ENCODE assay signal across 8 cellular contexts in the genomic region with DNA sequence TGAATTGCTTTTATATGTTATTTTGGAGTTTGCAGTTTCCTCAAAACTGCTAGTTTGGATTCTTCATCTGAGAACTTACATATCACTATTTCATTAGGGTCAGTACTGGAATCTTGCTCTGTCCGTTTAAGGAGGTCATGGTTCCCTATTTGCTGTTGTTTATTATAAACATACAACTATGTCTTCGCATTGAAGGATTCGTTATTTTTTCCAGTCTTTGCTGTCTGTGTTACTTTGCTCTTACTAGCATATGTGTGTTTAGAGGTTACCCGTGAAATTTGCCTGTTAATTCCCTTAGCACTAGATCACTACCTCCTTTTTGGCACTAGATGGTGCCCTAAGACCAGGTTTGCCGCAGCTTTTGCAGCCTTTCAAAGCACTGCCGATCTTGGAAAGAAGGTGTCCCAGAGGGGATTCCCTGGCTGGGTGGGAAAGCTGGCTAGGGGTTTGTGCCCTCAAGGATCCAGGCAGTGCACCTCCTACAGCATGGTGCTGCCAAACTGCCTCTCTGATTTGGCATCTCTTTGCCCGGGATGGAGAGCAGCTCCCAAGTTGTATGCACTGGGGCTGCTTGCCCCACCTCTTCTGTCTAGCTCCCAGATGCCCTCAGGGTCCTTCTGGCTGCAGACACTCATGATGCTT.
DNase-seq lines count a peak whose midpoint lies in the region; ATAC-seq and TF ChIP-seq lines count a peak whose summit lies in the region.

No MANE protein-coding gene starts in this region.

- 12% methylated on average over 7 of the region's 7 CpGs for WGBS in liver

- no peak overlapping the region for H3K4me3 ChIP-seq in liver (ENCODE audit: low read depth in 1 of 3, low read length in 3 of 3)

- ATAC-seq in GM18858 (IDR thresholded peaks at IDR 0.05; ENCODE audit: unreplicated experiment) (peak; percentile 84), HG03060 (IDR thresholded peaks at IDR 0.05; ENCODE audit: low read depth, unreplicated experiment) (peak; percentile 86)

- H3K27me3 Mint-ChIP-seq in chondrocyte (ENCODE audit: low read depth): peaks cover 7% of the 10 kb centered on the region

- peaks cover 6% of the 10 kb centered on the region for H3K9me3 Mint-ChIP-seq in chondrocyte (ENCODE audit: low read depth)

- no peaks in the 10 kb centered on the region for H3K36me3 ChIP-seq in liver (ENCODE audit: control insufficient read depth in 4 of 4, insufficient read depth in 3 of 4, low read depth in 1 of 4, low read length in 3 of 4)

- H3K27ac ChIP-seq in liver (ENCODE audit: low read depth in 1 of 2, low read length in 2 of 2): no peak overlapping the region

- peak overlapping the region; percentile 15 for H3K4me3 Mint-ChIP-seq in chondrocyte (ENCODE audit: unreplicated experiment)

- DNase-seq in AG09319 (ENCODE audit: extremely low read depth, low read depth) (peak; percentile 41), NCI-H2196 (lab: John Stamatoyannopoulos, UW; ENCODE audit: unreplicated experiment) (peak; percentile 38), chondrocyte (ENCODE audit: low spot score) (no peak)
- DNase-seq in activated CD4-positive, CD25-positive, alpha-beta regulatory T cell (lab: John Stamatoyannopoulos, UW): peak; percentile 4 to 22 (median 19)
- DNase-seq in stimulated activated CD8-positive, alpha-beta memory T cell treated with anti-CD3 and anti-CD28 coated beads, Interleukin-12 subunit alpha, Interleukin-12 subunit beta, amount 100 ng/mL, for 4 hours (ENCODE audit: low read depth): peak; percentile 32

- H3K9ac ChIP-seq in liver (ENCODE audit: low read depth in 1 of 2, low read length in 2 of 2): no peak overlapping the region

- peak; percentile 83 for TF ChIP-seq CTCF in AG09319 (IDR thresholded peaks at IDR 0.05; ENCODE audit: low read depth, low read length)
- peak; percentile 84 for TF ChIP-seq CTCF in chondrocyte (IDR thresholded peaks at IDR 0.05)
- peak; percentile 91 for TF ChIP-seq CTCF in liver (IDR thresholded peaks at IDR 0.05; ENCODE audit: low read depth, low read length, missing input control)

- peak; percentile 99 for TF ChIP-seq RAD21 in liver (IDR thresholded peaks at IDR 0.05)

- no peaks in the 10 kb centered on the region for H3K36me3 Mint-ChIP-seq in chondrocyte (ENCODE audit: low read depth)

- no peak overlapping the region for H3K27ac Mint-ChIP-seq in chondrocyte (ENCODE audit: unreplicated experiment)

- no peaks in the 10 kb centered on the region for H3K27me3 ChIP-seq in liver (ENCODE audit: control insufficient read depth in 4 of 4, insufficient read depth in 4 of 4, low read length in 3 of 4)

- peaks cover 6% of the 10 kb centered on the region for H3K4me1 Mint-ChIP-seq in chondrocyte (ENCODE audit: low read depth)

- H3K9me3 ChIP-seq in liver (ENCODE audit: control insufficient read depth in 4 of 4, low read length in 3 of 4): no peaks in the 10 kb centered on the region

- H3K4me1 ChIP-seq in liver (ENCODE audit: control insufficient read depth in 4 of 4, insufficient read depth in 4 of 4, low read length in 3 of 4): peaks cover 0 to 5% (median 0%) of the 10 kb centered on the region in 4 donors

TF ChIP-seq in liver, 16 proteins besides CTCF, POLR2A, EP300 and RAD21:
- no peak for TF ChIP-seq FOXA1 (IDR thresholded peaks at IDR 0.05)
- TF ChIP-seq, protein P1, sequence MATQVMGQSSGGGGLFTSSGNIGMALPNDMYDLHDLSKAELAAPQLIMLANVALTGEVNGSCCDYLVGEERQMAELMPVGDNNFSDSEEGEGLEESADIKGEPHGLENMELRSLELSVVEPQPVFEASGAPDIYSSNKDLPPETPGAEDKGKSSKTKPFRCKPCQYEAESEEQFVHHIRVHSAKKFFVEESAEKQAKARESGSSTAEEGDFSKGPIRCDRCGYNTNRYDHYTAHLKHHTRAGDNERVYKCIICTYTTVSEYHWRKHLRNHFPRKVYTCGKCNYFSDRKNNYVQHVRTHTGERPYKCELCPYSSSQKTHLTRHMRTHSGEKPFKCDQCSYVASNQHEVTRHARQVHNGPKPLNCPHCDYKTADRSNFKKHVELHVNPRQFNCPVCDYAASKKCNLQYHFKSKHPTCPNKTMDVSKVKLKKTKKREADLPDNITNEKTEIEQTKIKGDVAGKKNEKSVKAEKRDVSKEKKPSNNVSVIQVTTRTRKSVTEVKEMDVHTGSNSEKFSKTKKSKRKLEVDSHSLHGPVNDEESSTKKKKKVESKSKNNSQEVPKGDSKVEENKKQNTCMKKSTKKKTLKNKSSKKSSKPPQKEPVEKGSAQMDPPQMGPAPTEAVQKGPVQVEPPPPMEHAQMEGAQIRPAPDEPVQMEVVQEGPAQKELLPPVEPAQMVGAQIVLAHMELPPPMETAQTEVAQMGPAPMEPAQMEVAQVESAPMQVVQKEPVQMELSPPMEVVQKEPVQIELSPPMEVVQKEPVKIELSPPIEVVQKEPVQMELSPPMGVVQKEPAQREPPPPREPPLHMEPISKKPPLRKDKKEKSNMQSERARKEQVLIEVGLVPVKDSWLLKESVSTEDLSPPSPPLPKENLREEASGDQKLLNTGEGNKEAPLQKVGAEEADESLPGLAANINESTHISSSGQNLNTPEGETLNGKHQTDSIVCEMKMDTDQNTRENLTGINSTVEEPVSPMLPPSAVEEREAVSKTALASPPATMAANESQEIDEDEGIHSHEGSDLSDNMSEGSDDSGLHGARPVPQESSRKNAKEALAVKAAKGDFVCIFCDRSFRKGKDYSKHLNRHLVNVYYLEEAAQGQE (IDR thresholded peaks at IDR 0.05): peak; percentile 48
TF ChIP-seq in liver: peak in this region for 1.
